In genomic region chr3:108818404-108818803, GRCh38 we compare ENCODE assay signal across 8 cellular contexts. TPM values are rescaled to one million over a fixed set of nuclear protein-coding genes. Genes with fewer than 3 reads are reported as not detected.
DNase-seq lines count a peak whose midpoint lies in the region; ATAC-seq, FAIRE-seq and TF ChIP-seq lines count a peak whose summit lies in the region.

No MANE protein-coding gene starts in this region.

- ATAC-seq in GM21381 (IDR thresholded peaks at IDR 0.05; ENCODE audit: unreplicated experiment) (peak; percentile 81), body of pancreas (no peak), psoas muscle (no peak)

- H3K36me3 ChIP-seq in body of pancreas (replicated peaks in 1 of 2; ENCODE audit: insufficient read depth in 1 of 2, low read depth in 2 of 2) (no peaks in the 10 kb centered on the region), small intestine (ENCODE audit: control insufficient read depth in 2 of 2, insufficient read depth in 2 of 2, low read length in 2 of 2) (no peaks in the 10 kb centered on the region), psoas muscle (ENCODE audit: insufficient read depth in 1 of 2, low read depth in 1 of 2) (no peaks in the 10 kb centered on the region)

- TF ChIP-seq POLR2A in body of pancreas (IDR thresholded peaks at IDR 0.05), result no peak

- H3K9me3 ChIP-seq in body of pancreas, result no peaks in the 10 kb centered on the region
- no peaks in the 10 kb centered on the region for H3K9me3 ChIP-seq in small intestine (ENCODE audit: control insufficient read depth, low read depth)
- no peaks in the 10 kb centered on the region for H3K9me3 ChIP-seq in psoas muscle

- H3K4me1 ChIP-seq in body of pancreas, result no peaks in the 10 kb centered on the region
- peaks cover 0 to 3% of the 10 kb centered on the region in 2 donors for H3K4me1 ChIP-seq in small intestine (ENCODE audit: control insufficient read depth in 2 of 2, insufficient read depth in 1 of 2, low read depth in 1 of 2, low read length in 1 of 2)
- H3K4me1 ChIP-seq in psoas muscle, result no peaks in the 10 kb centered on the region

- H3K4me3 ChIP-seq in body of pancreas (no peak overlapping the region), small intestine (ENCODE audit: low read depth in 1 of 2, low read length in 2 of 2) (no peak overlapping the region), psoas muscle (no peak overlapping the region)

- TF ChIP-seq CTCF in body of pancreas (IDR thresholded peaks at IDR 0.05) (peak; percentile 11 to 61 (median 18)), psoas muscle (IDR thresholded peaks at IDR 0.05) (no peak)

- 11 to 21% methylated on average over 2 of the region's 2 CpGs for WGBS in body of pancreas, 2 donors
- WGBS in small intestine, 3 donors, result 18 to 20% (median 20%) methylated on average over 2 of the region's 2 CpGs
- 24 to 27% (median 24%) methylated on average over 2 of the region's 2 CpGs for WGBS in psoas muscle, 3 donors

- no peak overlapping the region for H3K27ac ChIP-seq in body of pancreas
- H3K27ac ChIP-seq in small intestine (ENCODE audit: low read depth in 1 of 2, low read length in 1 of 2), result no peak overlapping the region
- H3K27ac ChIP-seq in psoas muscle, result no peak overlapping the region

- DNase-seq in DMS53 treated with DMSO at 0.1 percent for 48 hours (lab: John Stamatoyannopoulos, UW; ENCODE audit: unreplicated experiment) (peak; percentile 60), HT-29 (ENCODE audit: low spot score) (peak; percentile 73), T follicular helper cell (ENCODE audit: low read depth) (peak; percentile 47), body of pancreas (peak; percentile 14 to 52 (median 30)), small intestine (peak; percentile 64), OCI-M2 (lab: John Stamatoyannopoulos, UW; ENCODE audit: unreplicated experiment) (no peak), psoas muscle (no peak)

- no peak for FAIRE-seq in small intestine (lab: Jason Lieb, UNC)

- intact Hi-C loops in body of pancreas (cut with DNase I) (no loop called here), psoas muscle (cut with DNase I) (no loop called here)

- no peaks in the 10 kb centered on the region for H3K27me3 ChIP-seq in body of pancreas
- H3K27me3 ChIP-seq in small intestine (ENCODE audit: control insufficient read depth in 2 of 2, insufficient read depth in 2 of 2, low read length in 2 of 2), result no peaks in the 10 kb centered on the region
- H3K27me3 ChIP-seq in psoas muscle (ENCODE audit: insufficient read depth in 3 of 3, low read length in 2 of 3), result no peaks in the 10 kb centered on the region

RNA-seq across cellular contexts. Expression of gene TRAT1, which starts 4.2 kb away (rescaled TPM):
- not detected in 2 replicates for total RNA-seq in HT-29 (2014; rRNA removed; shearing (Covaris generic))
- total RNA-seq in body of pancreas (not detected), psoas muscle (under 1 TPM in 2 of 4 donors, not detected in 2; 0.14 to 0.15 TPM)
- polyA plus RNA-seq in small intestine (under 1 TPM in 1 of 3 donors, not detected in 2; 0.48 TPM), psoas muscle (under 1 TPM in 1 of 3 donors, not detected in 2; 0.03 TPM)

Comparison
In these comparisons a context has a peak if more than half of its experiments do, and no peak if none do; other contexts are left out.
1. DNase-seq: peak in DMS53 treated with DMSO at 0.1 percent for 48 hours (single experiment), HT-29 (single experiment), T follicular helper cell (single experiment), body of pancreas (4 of 4) and small intestine (single experiment); none in OCI-M2 (single experiment) and psoas muscle (0 of 2).